ENCODE assay signal across 2 cellular contexts in genomic region chr11:110305169-110306018, GRCh38.
TF ChIP-seq lines count a peak whose summit lies in the region.

No MANE protein-coding gene starts in this region.

TF ChIP-seq in HCT116, 20 proteins besides CTCF, POLR2A, EP300 and RAD21 (continued from another document):
- TF ChIP-seq ZFX (IDR thresholded peaks at IDR 0.05): no peak
- peak; percentile 77 for TF ChIP-seq TCF7L2 (IDR thresholded peaks at IDR 0.05; ENCODE audit: borderline replicate concordance, extremely low read depth, insufficient read depth, insufficient read length)
- no peak for TF ChIP-seq POLR2AphosphoS5 (IDR thresholded peaks at IDR 0.05; ENCODE audit: low read depth, low read length)
- peak; percentile 9; the same call in 1 of the 2 replicates for TF ChIP-seq JUND (IDR thresholded peaks at IDR 0.05)

TF ChIP-seq in SK-N-SH, 30 proteins besides CTCF, POLR2A, EP300 and RAD21 (continued from another document):
- TF ChIP-seq USF2 (IDR thresholded peaks at IDR 0.05; ENCODE audit: borderline replicate concordance, low read depth, low read length): no peak
- peak; percentile 60 for TF ChIP-seq GATA2 (CRISPR knock-in tag; IDR thresholded peaks at IDR 0.05)
- no peak for TF ChIP-seq JUND (IDR thresholded peaks at IDR 0.05)
- TF ChIP-seq EZH2phosphoT487 (IDR thresholded peaks at IDR 0.05; ENCODE audit: borderline replicate concordance, low read depth): no peak
- 0 out of 2 replicates have a peak, but pooled peaks have one; percentile 30 for TF ChIP-seq FOXM1 (IDR thresholded peaks at IDR 0.05; ENCODE audit: low read depth)
- TF ChIP-seq SIN3A (IDR thresholded peaks at IDR 0.05; ENCODE audit: borderline replicate concordance, low read depth, low read length): no peak
- no peak; the same call in 1 of the 2 replicates for TF ChIP-seq NFIC (IDR thresholded peaks at IDR 0.05; ENCODE audit: borderline replicate concordance)
- no peak for TF ChIP-seq MXI1 (IDR thresholded peaks at IDR 0.05; ENCODE audit: low read depth, low read length)
- TF ChIP-seq TEAD4 (IDR thresholded peaks at IDR 0.05; ENCODE audit: borderline replicate concordance, insufficient read depth): no peak; the same call in 1 of the 2 replicates
- TF ChIP-seq TAF1 (IDR thresholded peaks at IDR 0.05; ENCODE audit: borderline replicate concordance, low read depth, low read length): no peak
- TF ChIP-seq MAX (IDR thresholded peaks at IDR 0.05; ENCODE audit: low read depth): no peak
- no peak for TF ChIP-seq RFX5 (IDR thresholded peaks at IDR 0.05; ENCODE audit: low read length)
- no peak for TF ChIP-seq FOSL2 (IDR thresholded peaks at IDR 0.05; ENCODE audit: borderline replicate concordance, low read depth)
- peak; percentile 18; the same call in 1 of the 2 replicates for TF ChIP-seq TCF12 (IDR thresholded peaks at IDR 0.05)
- no peak for TF ChIP-seq IRF3 (IDR thresholded peaks at IDR 0.05; ENCODE audit: low read depth, low read length)
- TF ChIP-seq CHD2 (IDR thresholded peaks at IDR 0.05; ENCODE audit: low read length, partially characterized antibody): no peak
- no peak for TF ChIP-seq ELF1 (IDR thresholded peaks at IDR 0.05)
- TF ChIP-seq GABPA (IDR thresholded peaks at IDR 0.05; ENCODE audit: low read depth): no peak
- TF ChIP-seq USF1 (IDR thresholded peaks at IDR 0.05; ENCODE audit: borderline replicate concordance, low read depth): no peak
- no peak for TF ChIP-seq POLR2AphosphoS5 (IDR thresholded peaks at IDR 0.05; ENCODE audit: low read depth, low read length)
- no peak for TF ChIP-seq FOXJ3 (CRISPR knock-in tag; IDR thresholded peaks at IDR 0.05)
- no peak for TF ChIP-seq YY1 (IDR thresholded peaks at IDR 0.05; ENCODE audit: low read depth)
- TF ChIP-seq RCOR1 (IDR thresholded peaks at IDR 0.05; ENCODE audit: low read length): peak; percentile 49; the same call in 1 of the 2 replicates
- peak; percentile 10; the same call in 1 of the 2 replicates for TF ChIP-seq PBX3 (IDR thresholded peaks at IDR 0.05)
